ENCODE assay signal across 8 cellular contexts in the genomic region with DNA sequence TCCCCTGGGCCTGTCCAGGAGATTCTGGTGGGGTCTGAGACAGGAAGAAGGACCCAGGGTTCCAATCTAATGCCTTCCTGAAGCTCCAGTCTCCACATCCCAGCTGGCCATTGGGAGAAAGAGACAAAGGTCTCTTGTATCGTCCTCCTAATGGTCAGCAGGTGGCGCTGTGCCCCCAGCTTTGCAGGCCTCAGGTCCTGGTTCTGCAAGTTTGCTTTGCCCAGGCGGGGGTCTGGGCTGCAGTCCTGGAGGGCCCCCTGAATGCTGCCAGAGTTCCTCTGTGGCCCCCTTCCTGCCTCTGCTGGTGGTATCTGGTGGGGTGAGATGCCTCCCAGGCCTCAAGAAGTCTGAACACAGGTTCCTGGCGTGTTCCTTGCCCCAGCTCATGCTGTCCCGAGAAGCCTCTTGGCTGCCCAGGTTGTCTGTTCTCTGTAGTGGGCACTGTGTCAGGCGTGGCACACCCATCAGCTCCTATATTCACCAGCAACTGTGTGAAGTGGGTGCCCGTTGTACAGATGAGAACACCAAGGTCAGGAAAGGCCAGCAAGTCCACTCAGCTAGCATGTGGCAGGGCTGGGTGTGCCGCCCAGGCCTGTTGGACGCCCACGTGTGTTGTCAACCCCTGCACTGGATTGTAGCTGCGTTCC. TPM values are rescaled to one million over a fixed set of nuclear protein-coding genes. Genes with fewer than 3 reads are reported as not detected.
DNase-seq lines count a peak whose midpoint lies in the region; ATAC-seq and TF ChIP-seq lines count a peak whose summit lies in the region.

No MANE protein-coding gene starts in this region.

- no peak overlapping the region for H3K4me3 ChIP-seq in LNCaP clone FGC (ENCODE audit: low read depth, low read length)
- no peak overlapping the region for H3K4me3 ChIP-seq in adipocyte (ENCODE audit: low read length)

- intact Hi-C loops in left cardiac atrium (cut with DNase I): no loop called here

- no peaks in the 10 kb centered on the region for H3K36me3 ChIP-seq in adipocyte (ENCODE audit: control insufficient read depth, insufficient read depth, low read length, severe bottlenecking)

- DNase-seq in Daoy (ENCODE audit: low read depth) (peak; percentile 75), LNCaP clone FGC (ENCODE audit: low read depth) (peak; percentile 32), SHP77 treated with DMSO at 0.1 percent for 48 hours (lab: John Stamatoyannopoulos, UW) (peak; percentile 45), adipocyte (ENCODE audit: low read depth) (peak; percentile 80), left cardiac atrium (peak; percentile 47), renal cortical epithelial cell (ENCODE audit: low read depth) (peak; percentile 22)

- peaks cover 19% of the 10 kb centered on the region for H3K27me3 ChIP-seq in adipocyte (replicated peaks; ENCODE audit: control insufficient read depth, insufficient read depth, low read length)

- TF ChIP-seq CTCF in LNCaP clone FGC (IDR thresholded peaks at IDR 0.05; ENCODE audit: control insufficient read depth, extremely low read depth, insufficient read depth): peak; percentile 95

- no peak overlapping the region for H3K9ac ChIP-seq in adipocyte (ENCODE audit: low read length)

- H3K9me3 ChIP-seq in adipocyte (ENCODE audit: control insufficient read depth, low read length): no peaks in the 10 kb centered on the region

- ATAC-seq in left cardiac atrium (peak; percentile 50 to 52), GM18868 (IDR thresholded peaks at IDR 0.05; ENCODE audit: unreplicated experiment) (no peak), GM21447 (IDR thresholded peaks at IDR 0.05; ENCODE audit: unreplicated experiment) (no peak)

- H3K4me1 ChIP-seq in adipocyte (ENCODE audit: control insufficient read depth, insufficient read depth, low read length): peaks cover 3% of the 10 kb centered on the region

RNA-seq across cellular contexts. Expression of a gene that starts 33.8 kb away (rescaled TPM):
- not detected in 2 replicates for total RNA-seq in Daoy (2014; rRNA removed; shearing (Covaris generic))
- total RNA-seq in left cardiac atrium (10 to 100 TPM in 1 of 2 donors, 1 to 10 TPM in 1; 8.3 to 10.0 TPM), renal cortical epithelial cell (0.15 TPM in 1 of 2 replicates, not detected in the other)

RNA-seq across cellular contexts. Expression of a gene that starts 52.3 kb away (rescaled TPM):
- total RNA-seq in Daoy (2014; rRNA removed; shearing (Covaris generic)): 77.7 and 94.6 TPM in 2 replicates
- total RNA-seq in left cardiac atrium: 10 to 100 TPM; 88.0 to 88.4 TPM
- total RNA-seq in renal cortical epithelial cell: 47.7 and 98.5 TPM in 2 replicates

Comparison
In these comparisons a context has a peak if more than half of its experiments do, and no peak if none do; other contexts are left out.
1. DNase-seq: peak in every context shown above with its lines; median percentile 80 in adipocyte; 75 in Daoy; 47 in left cardiac atrium; 45 in SHP77 treated with DMSO at 0.1 percent for 48 hours; 32 in LNCaP clone FGC; 22 in renal cortical epithelial cell.
2. ATAC-seq: peak in left cardiac atrium (2 of 2); none in GM18868 (single experiment) and GM21447 (single experiment).